In genomic region chr19:7515471-7516226, GRCh38 we compare ENCODE assay signal across 2 cellular contexts.
TF ChIP-seq lines count a peak whose summit lies in the region.

Gene ZNF358 (plus strand): TSS chr19:7516103. CDS start chr19:7519243, 3,140 bp downstream.

TF ChIP-seq in HEK293, 187 proteins besides CTCF, POLR2A, EP300 and RAD21 (continued from another document):
- no peak for TF ChIP-seq ZBTB11 (tag by site-specific recombination; conservative IDR thresholded peaks at IDR 0.05; ENCODE audit: low read depth)
- TF ChIP-seq MYNN (tag by site-specific recombination; IDR thresholded peaks at IDR 0.05; ENCODE audit: borderline replicate concordance): no peak
- TF ChIP-seq KLF17 (tag by site-specific recombination; IDR thresholded peaks at IDR 0.05): no peak
- TF ChIP-seq ZNF571 (tag by site-specific recombination; IDR thresholded peaks at IDR 0.05): no peak
- peak; percentile 71; the same call in 1 of the 2 replicates for TF ChIP-seq ZNF785 (tag by site-specific recombination; IDR thresholded peaks at IDR 0.05)
- peak; percentile 40; the same call in 1 of the 2 replicates for TF ChIP-seq ZNF843 (tag by site-specific recombination; IDR thresholded peaks at IDR 0.05)
- no peak for TF ChIP-seq PRDM2 (tag by site-specific recombination; IDR thresholded peaks at IDR 0.05; ENCODE audit: borderline replicate concordance)
- TF ChIP-seq HOXD13 (CRISPR knock-in tag; IDR thresholded peaks at IDR 0.05; ENCODE audit: borderline replicate concordance): no peak
- TF ChIP-seq ZBTB1 (tag by site-specific recombination; IDR thresholded peaks at IDR 0.05): no peak
- no peak for TF ChIP-seq PRDM1 (tag by site-specific recombination; IDR thresholded peaks at IDR 0.05)
- no peak for TF ChIP-seq ZNF513 (tag by site-specific recombination; IDR thresholded peaks at IDR 0.05)
- TF ChIP-seq ZNF654 (tag by site-specific recombination; IDR thresholded peaks at IDR 0.05; ENCODE audit: low read depth): no peak
- no peak for TF ChIP-seq ZNF624 (tag by site-specific recombination; IDR thresholded peaks at IDR 0.05)

TF ChIP-seq in K562, 482 proteins besides CTCF, POLR2A, EP300 and RAD21 (continued from another document):
- TF ChIP-seq RERE (CRISPR knock-in tag; IDR thresholded peaks at IDR 0.05; ENCODE audit: borderline replicate concordance): no peak
- no peak for TF ChIP-seq FOS (IDR thresholded peaks at IDR 0.05; ENCODE audit: extremely low read depth, insufficient read length)
- no peak for TF ChIP-seq SAFB (IDR thresholded peaks at IDR 0.05; ENCODE audit: borderline replicate concordance, low read depth, low read length)
- TF ChIP-seq EP400 (IDR thresholded peaks at IDR 0.05): peak; percentile 45; the same call in 1 of the 2 replicates
- TF ChIP-seq ZFX (CRISPR knock-in tag; IDR thresholded peaks at IDR 0.05): peak; percentile 73
- no peak for TF ChIP-seq HOXB6 (CRISPR knock-in tag; IDR thresholded peaks at IDR 0.05; ENCODE audit: borderline replicate concordance)
- TF ChIP-seq FOXK2 (conservative IDR thresholded peaks at IDR 0.05 in 1 of 2, IDR thresholded peaks at IDR 0.05 in 1 of 2; ENCODE audit: low read depth in 2 of 2): peak in 1 of 2 experiments; percentile 28; a peak in 1 of 4 replicates
- no peak for TF ChIP-seq HMG20A (CRISPR knock-in tag; conservative IDR thresholded peaks at IDR 0.05)
- peak; percentile 70 for TF ChIP-seq ZNF143 (CRISPR knock-in tag; IDR thresholded peaks at IDR 0.05)
- TF ChIP-seq ZBTB26 (CRISPR knock-in tag; IDR thresholded peaks at IDR 0.05): peak; percentile 94
- no peak for TF ChIP-seq ZNF780A (CRISPR knock-in tag; IDR thresholded peaks at IDR 0.05)
- no peak for TF ChIP-seq SREBF1 (IDR thresholded peaks at IDR 0.05; ENCODE audit: borderline replicate concordance, low read depth, low read length)
- no peak for TF ChIP-seq ZNF263 (CRISPR knock-in tag; IDR thresholded peaks at IDR 0.05; ENCODE audit: borderline replicate concordance)
- 0 out of 2 replicates have a peak, but pooled peaks have one; percentile 46 for TF ChIP-seq ARID4B (CRISPR knock-in tag; IDR thresholded peaks at IDR 0.05)
- peak; percentile 62; the same call in 1 of the 2 replicates for TF ChIP-seq ELF4 (CRISPR knock-in tag; IDR thresholded peaks at IDR 0.05)
- peak in 1 of 2 experiments; percentile 42 for TF ChIP-seq E2F6 (IDR thresholded peaks at IDR 0.05; ENCODE audit: borderline replicate concordance in 1 of 2, extremely low read depth in 1 of 2, insufficient read depth in 1 of 2, insufficient read length in 1 of 2, low read depth in 1 of 2, low read length in 1 of 2, poor library complexity in 1 of 2, severe bottlenecking in 1 of 2)
- no peak for TF ChIP-seq ATF4 (CRISPR knock-in tag; IDR thresholded peaks at IDR 0.05)
- peak; percentile 81 for TF ChIP-seq VEZF1 (CRISPR knock-in tag; IDR thresholded peaks at IDR 0.05)
- TF ChIP-seq NRF1 (conservative IDR thresholded peaks at IDR 0.05 in 1 of 2, IDR thresholded peaks at IDR 0.05 in 1 of 2): 0 out of 4 replicates have a peak, but pooled peaks of 1 of the 2 experiments have one; percentile 11
- peak; percentile 35; the same call in 1 of the 2 replicates for TF ChIP-seq MIER1 (IDR thresholded peaks at IDR 0.05; ENCODE audit: low read depth)
- TF ChIP-seq POLR2B (IDR thresholded peaks at IDR 0.05; ENCODE audit: low read depth, partially characterized antibody): peak; percentile 27
- peak; percentile 32; the same call in 1 of the 2 replicates for TF ChIP-seq ARID1B (IDR thresholded peaks at IDR 0.05)
- no peak for TF ChIP-seq ZNF277 (CRISPR knock-in tag; IDR thresholded peaks at IDR 0.05; ENCODE audit: borderline replicate concordance)
- TF ChIP-seq HLTF (IDR thresholded peaks at IDR 0.05): peak; percentile 85; the same call in 1 of the 2 replicates
- no peak for TF ChIP-seq GATAD2B (IDR thresholded peaks at IDR 0.05; ENCODE audit: borderline replicate concordance)
- no peak for TF ChIP-seq HDAC6 (IDR thresholded peaks at IDR 0.05; ENCODE audit: low read depth, low read length)
- no peak for TF ChIP-seq FOXM1 (IDR thresholded peaks at IDR 0.05; ENCODE audit: low read depth)
- no peak for TF ChIP-seq FOXM1 (CRISPR knock-in tag; IDR thresholded peaks at IDR 0.05; ENCODE audit: low read depth)
- no peak for TF ChIP-seq KHSRP (IDR thresholded peaks at IDR 0.05)
- no peak for TF ChIP-seq POLR2AphosphoS5 (IDR thresholded peaks at IDR 0.05; ENCODE audit: control insufficient read depth, insufficient read depth, low read depth, low read length)
- TF ChIP-seq ZNF695 (CRISPR knock-in tag; IDR thresholded peaks at IDR 0.05): no peak
TF ChIP-seq in K562: peak in this region for 66.
